In genomic region chr11:12281571-12282478, GRCh38 we compare ENCODE assay signal across 8 cellular contexts.
A peak's percentile ranks its signal among the peaks of the same experiment; 100 is the strongest.
DNase-seq lines count a peak whose midpoint lies in the region; ATAC-seq and TF ChIP-seq lines count a peak whose summit lies in the region.

No MANE protein-coding gene starts in this region.

- TF ChIP-seq CTCF in C4-2B (conservative IDR thresholded peaks at IDR 0.05) = peak; percentile 94

- H3K27me3 ChIP-seq in GM23248 (replicated peaks; ENCODE audit: insufficient read depth) = no peaks in the 10 kb centered on the region

- peak overlapping the region; percentile 3 for H3K4me2 ChIP-seq in GM23248 (ENCODE audit: unreplicated experiment)

- H3K36me3 ChIP-seq in GM23248 (ENCODE audit: low read depth) = no peaks in the 10 kb centered on the region

- ATAC-seq in left colon (peak; percentile 68), GM19397 (IDR thresholded peaks at IDR 0.05; ENCODE audit: unreplicated experiment) (no peak)

- H3K4me1 ChIP-seq in GM23248 (ENCODE audit: insufficient read depth) = peaks cover 60% of the 10 kb centered on the region

- no peak overlapping the region for H3K4me3 ChIP-seq in GM23248

- WGBS in GM23248 (ENCODE audit: low coverage in 1 of 2, low lambda C conversion rate in 2 of 2, missing lambda C conversion rate in 2 of 2), 2 experiments = 23 to 26% methylated on average over 12 of the region's 12 CpGs

- H3K9ac ChIP-seq in GM23248 = peak overlapping the region; percentile 58

- no peaks in the 10 kb centered on the region for H3K79me2 ChIP-seq in GM23248 (ENCODE audit: insufficient read depth)

- no peaks in the 10 kb centered on the region for H4K20me1 ChIP-seq in GM23248 (ENCODE audit: insufficient read depth)

- peak overlapping the region; percentile 65 for H3K27ac ChIP-seq in C4-2B
- H3K27ac ChIP-seq in GM23248 = peak overlapping the region; percentile 100

- in situ Hi-C loops in GM23248 (cut with MboI) = no loop called here

- DNase-seq in GM23248 (peak; percentile 83), NCI-H2227 (lab: John Stamatoyannopoulos, UW; ENCODE audit: unreplicated experiment) (peak; percentile 91), cerebellum (ENCODE audit: low spot score) (peak; percentile 88), left colon (peak; percentile 70 to 83)
- DNase-seq in activated CD4-positive, alpha-beta T cell treated with anti-CD3 and anti-CD28 coated beads for 1 hour = peak; percentile 68
- DNase-seq in stimulated activated CD4-positive, alpha-beta T cell treated with anti-CD3 and anti-CD28 coated beads, Interleukin-4, amount 100 ng/mL, for 1 hour = peak; percentile 78

- H3F3A ChIP-seq in GM23248 (ENCODE audit: insufficient read depth) = peaks cover 45% of the 10 kb centered on the region

- H3K9me2 ChIP-seq in GM23248 (ENCODE audit: insufficient read depth) = no peaks in the 10 kb centered on the region

- intact Hi-C loops in left colon (cut with DNase I, micrococcal nuclease) = loop anchor here (2.0 to 10.0 kb wide), 4 partner anchors 235 to 477 kb away; no protein-coding TSS in a partner anchor

- no peaks in the 10 kb centered on the region for H3K9me3 ChIP-seq in GM23248 (ENCODE audit: low read depth)

- peak overlapping the region; percentile 72 for H2AFZ ChIP-seq in GM23248
